In the genomic region with DNA sequence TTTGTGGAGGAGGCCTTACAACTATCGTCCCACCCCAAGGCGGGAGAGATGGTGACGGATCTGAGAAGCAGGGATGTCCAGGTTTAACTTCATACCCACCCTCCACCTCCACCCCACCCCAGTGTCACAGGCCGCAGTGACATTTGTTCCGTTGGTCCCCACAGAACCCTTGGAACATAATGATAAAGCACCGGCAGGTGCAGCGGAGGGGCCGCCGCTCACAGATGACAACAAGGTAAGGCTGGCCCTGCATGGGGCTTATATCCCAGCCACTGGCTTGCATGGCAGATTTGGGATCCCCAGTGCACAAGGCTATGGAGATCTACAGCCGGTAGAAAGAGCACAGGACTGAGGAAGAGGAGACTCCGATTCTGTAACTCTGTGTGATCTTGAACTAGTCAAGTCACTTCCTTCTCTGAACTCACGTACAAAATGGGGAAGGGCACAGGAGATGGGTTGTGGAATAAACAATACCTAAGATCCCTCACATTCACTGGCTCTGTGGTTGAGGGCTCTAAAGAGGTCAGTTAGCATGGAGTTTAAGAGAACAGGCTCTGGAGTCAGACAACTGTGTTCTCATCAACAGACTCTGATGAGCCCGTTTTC, we compare ENCODE assay signal across 1 cellular context.
TF ChIP-seq lines count a peak whose summit lies in the region.

No MANE protein-coding gene starts in this region.

TF ChIP-seq in IMR-90, 13 proteins besides CTCF, POLR2A, EP300 and RAD21:
- TF ChIP-seq, protein P1, sequence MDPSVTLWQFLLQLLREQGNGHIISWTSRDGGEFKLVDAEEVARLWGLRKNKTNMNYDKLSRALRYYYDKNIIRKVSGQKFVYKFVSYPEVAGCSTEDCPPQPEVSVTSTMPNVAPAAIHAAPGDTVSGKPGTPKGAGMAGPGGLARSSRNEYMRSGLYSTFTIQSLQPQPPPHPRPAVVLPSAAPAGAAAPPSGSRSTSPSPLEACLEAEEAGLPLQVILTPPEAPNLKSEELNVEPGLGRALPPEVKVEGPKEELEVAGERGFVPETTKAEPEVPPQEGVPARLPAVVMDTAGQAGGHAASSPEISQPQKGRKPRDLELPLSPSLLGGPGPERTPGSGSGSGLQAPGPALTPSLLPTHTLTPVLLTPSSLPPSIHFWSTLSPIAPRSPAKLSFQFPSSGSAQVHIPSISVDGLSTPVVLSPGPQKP (IDR thresholded peaks at IDR 0.05; ENCODE audit: borderline replicate concordance, low read depth, low read length), result no peak
- TF ChIP-seq RCOR1 (IDR thresholded peaks at IDR 0.05; ENCODE audit: insufficient replicate concordance, low read length) (no peak), BHLHE40 (IDR thresholded peaks at IDR 0.05; ENCODE audit: low read depth, low read length) (no peak), MXI1 (IDR thresholded peaks at IDR 0.05; ENCODE audit: borderline replicate concordance, low read depth, low read length) (no peak), CHD1 (IDR thresholded peaks at IDR 0.05; ENCODE audit: low read depth, low read length) (no peak), SMC3 (IDR thresholded peaks at IDR 0.05; ENCODE audit: low read depth, low read length) (no peak), NFE2L2 (IDR thresholded peaks at IDR 0.05; ENCODE audit: low read depth, low read length) (no peak), RFX5 (IDR thresholded peaks at IDR 0.05; ENCODE audit: low read depth, low read length) (no peak), MAFK (IDR thresholded peaks at IDR 0.05; ENCODE audit: low read depth, low read length) (no peak), MAZ (IDR thresholded peaks at IDR 0.05; ENCODE audit: borderline replicate concordance, low read depth, low read length) (no peak)
- TF ChIP-seq, protein P2, sequence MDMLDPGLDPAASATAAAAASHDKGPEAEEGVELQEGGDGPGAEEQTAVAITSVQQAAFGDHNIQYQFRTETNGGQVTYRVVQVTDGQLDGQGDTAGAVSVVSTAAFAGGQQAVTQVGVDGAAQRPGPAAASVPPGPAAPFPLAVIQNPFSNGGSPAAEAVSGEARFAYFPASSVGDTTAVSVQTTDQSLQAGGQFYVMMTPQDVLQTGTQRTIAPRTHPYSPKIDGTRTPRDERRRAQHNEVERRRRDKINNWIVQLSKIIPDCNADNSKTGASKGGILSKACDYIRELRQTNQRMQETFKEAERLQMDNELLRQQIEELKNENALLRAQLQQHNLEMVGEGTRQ (IDR thresholded peaks at IDR 0.05; ENCODE audit: low read depth, low read length), result no peak
